Comparison of ENCODE assay signal across 8 cellular contexts in genomic region chr17:8857919-8858318, GRCh38. TPM values are rescaled to one million over a fixed set of nuclear protein-coding genes. Genes with fewer than 3 reads are reported as not detected.
DNase-seq lines count a peak whose midpoint lies in the region; ATAC-seq, FAIRE-seq and TF ChIP-seq lines count a peak whose summit lies in the region.
"Had no signal": no experiment of that assay in that cellular context is flagged by ENCODE, and none has a peak within 500 bp of the region (broad histone marks: within the 10 kb centered on the region; RNA-seq: fewer than 3 reads in every experiment).

No MANE protein-coding gene starts in this region.

- no peaks in the 10 kb centered on the region for H4K20me1 ChIP-seq in HepG2 (ENCODE audit: insufficient read depth, low read length)

- H3K27ac Mint-ChIP-seq in HFFc6 = peak overlapping the region; percentile 42; the same call in 1 of the 2 replicates

- H3K27ac ChIP-seq in HepG2 (ENCODE audit: extremely low read length, insufficient read depth, low read length) = no peak overlapping the region
- H3K27ac ChIP-seq: VCaP had no signal

- no peaks in the 10 kb centered on the region for H3K4me1 Mint-ChIP-seq in HFFc6 (ENCODE audit: low read depth)

- no peak for TF ChIP-seq POLR2A in HepG2 (IDR thresholded peaks at IDR 0.05; ENCODE audit: insufficient read depth in 1 of 2, low read depth in 2 of 2, low read length in 2 of 2)

- H3K9me3 Mint-ChIP-seq in HFFc6 = peaks cover 4% of the 10 kb centered on the region; the same call in 1 of the 2 replicates

- intact Hi-C loops in HepG2 (cut with micrococcal nuclease; ENCODE audit: unreplicated experiment) = no loop called here

- peaks cover 32% of the 10 kb centered on the region for H3K4me1 ChIP-seq in HepG2 (ENCODE audit: insufficient read depth, low read length)

- POLR2A ChIA-PET in HepG2 (lab: Yijun Ruan, JAX) = no interaction called here

- no peak for FAIRE-seq in HepG2 (lab: Jason Lieb, UNC)

- TF ChIP-seq EP300 in HepG2 (IDR thresholded peaks at IDR 0.05; ENCODE audit: low read depth in 2 of 2, low read length in 2 of 2) (no peak), HepG2 (CRISPR knock-in tag; IDR thresholded peaks at IDR 0.05; ENCODE audit: borderline replicate concordance) (no peak)

- no peaks in the 10 kb centered on the region for H3K36me3 ChIP-seq in HepG2 (replicated peaks in 1 of 2; ENCODE audit: control insufficient read depth in 1 of 2, insufficient read depth in 2 of 2, low read length in 2 of 2)

- TF ChIP-seq RAD21 in HepG2 (CRISPR knock-in tag; IDR thresholded peaks at IDR 0.05) = no peak

- ATAC-seq in GM18502 (IDR thresholded peaks at IDR 0.05; ENCODE audit: poor library complexity, unreplicated experiment) (peak; percentile 39), HepG2 (no peak)

- no peak overlapping the region for H3K4me3 Mint-ChIP-seq in HFFc6

- no peaks in the 10 kb centered on the region for H3K9me3 ChIP-seq in HepG2 (ENCODE audit: low read length)

- no peaks in the 10 kb centered on the region for H3K79me2 ChIP-seq in HepG2 (ENCODE audit: insufficient read depth, low read length)

- no peaks in the 10 kb centered on the region; a peak in 1 of 5 replicates for H3K27me3 ChIP-seq in HepG2 (ENCODE audit: control insufficient read depth in 1 of 2, insufficient read depth in 2 of 2, low read length in 2 of 2)

- CTCF ChIA-PET in HepG2 (lab: Yijun Ruan, JAX; ENCODE audit: low intra/inter-chr PET ratio, low total read pairs) = no interaction called here

- no peak overlapping the region for H2AFZ ChIP-seq in HepG2 (ENCODE audit: low read length)

- DNase-seq in HFFc6 = no peak
- peak; percentile 3 to 4 for DNase-seq in foreskin fibroblast
- DNase-seq in Ammon's horn (ENCODE audit: low spot score) = no peak
- DNase-seq in HepG2 (ENCODE audit: low spot score) = no peak
- no peak for DNase-seq in COLO668 (lab: John Stamatoyannopoulos, UW; ENCODE audit: unreplicated experiment)

- no peak overlapping the region for H3K4me3 ChIP-seq in foreskin fibroblast (ENCODE audit: low read depth in 1 of 2, low read length in 2 of 2)
- H3K4me3 ChIP-seq in HepG2 (replicated peaks in 1 of 3; ENCODE audit: insufficient read depth in 1 of 3, low read depth in 2 of 3, low read length in 3 of 3) = no peak overlapping the region

- in situ Hi-C loops in HepG2 (cut with HindIII; ENCODE audit: extremely low pct_ligation_motif_present, low pct_unique_long_range_greater_than_20kb) = no loop called here

- no TSS peak for BruUV-seq in HepG2 (replicated peaks; lab: Mats Ljungman, UMichigan)

- H3K36me3 Mint-ChIP-seq in HFFc6 (ENCODE audit: low read depth) = no peaks in the 10 kb centered on the region

- no peak overlapping the region for H3K4me2 ChIP-seq in HepG2 (ENCODE audit: low read depth, low read length)

- TF ChIP-seq CTCF in HFFc6 (IDR thresholded peaks at IDR 0.05) (no peak), foreskin fibroblast (IDR thresholded peaks at IDR 0.05; ENCODE audit: low read depth, low read length) (no peak), HepG2 (CRISPR knock-in tag; IDR thresholded peaks at IDR 0.05) (no peak)

- 51% methylated on average over 5 of the region's 5 CpGs for WGBS in HepG2 (ENCODE audit: low lambda C conversion rate)

- H3K9ac ChIP-seq in HepG2 (ENCODE audit: insufficient read depth, low read depth, low read length) = no peak overlapping the region

- no peaks in the 10 kb centered on the region for H3K27me3 Mint-ChIP-seq in HFFc6 (ENCODE audit: insufficient read depth)

TF ChIP-seq in HepG2, 621 proteins besides CTCF, POLR2A, EP300 and RAD21 (continues in another document):
- no peak for TF ChIP-seq KLF16 (CRISPR knock-in tag; IDR thresholded peaks at IDR 0.05)

RNA-seq across cellular contexts. Expression of gene PIK3R6, which starts 9.6 kb away (rescaled TPM):
- not detected for total RNA-seq in HFFc6 (2021; fragmentation: NEBNext Ultra II Directional; extraction: Animal tissue kit (Norgen Biotek cat#: 25700))
- 2.7 TPM for polyA plus RNA-seq in PFSK-1 (2012; ENCODE audit: insufficient read length, low read depth)
- total RNA-seq in HepG2 (2016; rRNA removed; fragmentation: Illumina TruSeq; extraction: Trizol) = not detected in 2 replicates
- not detected in 2 replicates for total RNA-seq in HepG2 (2016; cell fraction: cytosol; rRNA removed; fragmentation: Illumina TruSeq; extraction: Trizol; ENCODE audit: low read depth)
- not detected in 2 replicates for total RNA-seq in HepG2 (2016; cell fraction: insoluble cytoplasmic fraction; rRNA removed; fragmentation: Illumina TruSeq; extraction: Trizol)
- not detected in 2 replicates for total RNA-seq in HepG2 (2016; cell fraction: membrane; rRNA removed; fragmentation: Illumina TruSeq; extraction: Trizol)
- not detected in 2 replicates for total RNA-seq in HepG2 (2016; cell fraction: nucleus; rRNA removed; fragmentation: Illumina TruSeq; extraction: Trizol)
- not detected in 2 replicates for polyA plus RNA-seq in HepG2 (2011; rRNA removed)
- 0.03 TPM in 2 replicates for polyA plus RNA-seq in HepG2 (2011; cell fraction: cytosol; rRNA removed)
- polyA plus RNA-seq in HepG2 (2011; cell fraction: nucleus; rRNA removed) = 0.26 TPM in 1 of 2 replicates, not detected in the other
- not detected in 2 replicates for polyA plus RNA-seq in HepG2 (2012)
- polyA plus RNA-seq in HepG2 (2016; cell fraction: cytosol; fragmentation: Illumina TruSeq; extraction: Trizol; ENCODE audit: low read depth) = not detected in 2 replicates
- not detected in 2 replicates for polyA plus RNA-seq in HepG2 (2016; cell fraction: insoluble cytoplasmic fraction; fragmentation: Illumina TruSeq; extraction: Trizol; ENCODE audit: low read depth)
- not detected in 2 replicates for polyA plus RNA-seq in HepG2 (2016; cell fraction: membrane; fragmentation: Illumina TruSeq; extraction: Trizol; ENCODE audit: low read depth)
- polyA plus RNA-seq in HepG2 (2016; cell fraction: nucleus; fragmentation: Illumina TruSeq; extraction: Trizol; ENCODE audit: insufficient read depth, low read depth) = not detected in 2 replicates
- polyA minus RNA-seq in HepG2 (2011; rRNA and poly(A)+ RNA removed; ENCODE audit: low replicate concordance) = 0.09 TPM in 1 of 2 replicates, not detected in the other
- polyA minus RNA-seq in HepG2 (2011; cell fraction: cytosol; rRNA and poly(A)+ RNA removed) = not detected in 2 replicates
- not detected in 2 replicates for polyA minus RNA-seq in HepG2 (2011; cell fraction: nucleus; rRNA and poly(A)+ RNA removed)

RNA-seq across cellular contexts. Expression of gene MFSD6L, which starts 58.8 kb away (rescaled TPM):
- not detected for total RNA-seq in HFFc6 (2021; fragmentation: NEBNext Ultra II Directional; extraction: Animal tissue kit (Norgen Biotek cat#: 25700))
- polyA plus RNA-seq in PFSK-1 (2012; ENCODE audit: insufficient read length, low read depth) = 0.13 TPM
- total RNA-seq in HepG2 (2016; rRNA removed; fragmentation: Illumina TruSeq; extraction: Trizol) = not detected in 2 replicates
- total RNA-seq in HepG2 (2016; cell fraction: cytosol; rRNA removed; fragmentation: Illumina TruSeq; extraction: Trizol; ENCODE audit: low read depth) = not detected in 2 replicates
- total RNA-seq in HepG2 (2016; cell fraction: insoluble cytoplasmic fraction; rRNA removed; fragmentation: Illumina TruSeq; extraction: Trizol) = not detected in 2 replicates
- total RNA-seq in HepG2 (2016; cell fraction: membrane; rRNA removed; fragmentation: Illumina TruSeq; extraction: Trizol) = not detected in 2 replicates
- total RNA-seq in HepG2 (2016; cell fraction: nucleus; rRNA removed; fragmentation: Illumina TruSeq; extraction: Trizol) = not detected in 2 replicates
- polyA plus RNA-seq in HepG2 (2011; rRNA removed) = not detected in 2 replicates
- not detected in 2 replicates for polyA plus RNA-seq in HepG2 (2011; cell fraction: cytosol; rRNA removed)
- polyA plus RNA-seq in HepG2 (2011; cell fraction: nucleus; rRNA removed) = not detected in 2 replicates
- not detected in 2 replicates for polyA plus RNA-seq in HepG2 (2012)
- polyA plus RNA-seq in HepG2 (2016; cell fraction: cytosol; fragmentation: Illumina TruSeq; extraction: Trizol; ENCODE audit: low read depth) = not detected in 2 replicates
- not detected in 2 replicates for polyA plus RNA-seq in HepG2 (2016; cell fraction: insoluble cytoplasmic fraction; fragmentation: Illumina TruSeq; extraction: Trizol; ENCODE audit: low read depth)
- polyA plus RNA-seq in HepG2 (2016; cell fraction: membrane; fragmentation: Illumina TruSeq; extraction: Trizol; ENCODE audit: low read depth) = not detected in 2 replicates
- polyA plus RNA-seq in HepG2 (2016; cell fraction: nucleus; fragmentation: Illumina TruSeq; extraction: Trizol; ENCODE audit: insufficient read depth, low read depth) = not detected in 2 replicates
- not detected in 2 replicates for polyA minus RNA-seq in HepG2 (2011; rRNA and poly(A)+ RNA removed; ENCODE audit: low replicate concordance)
- polyA minus RNA-seq in HepG2 (2011; cell fraction: cytosol; rRNA and poly(A)+ RNA removed) = not detected in 2 replicates
- not detected in 2 replicates for polyA minus RNA-seq in HepG2 (2011; cell fraction: nucleus; rRNA and poly(A)+ RNA removed)

Comparison
In these comparisons a context has a peak if more than half of its experiments do, and no peak if none do; other contexts are left out.
1. DNase-seq: peak in foreskin fibroblast (2 of 2); none in HFFc6 (single experiment), Ammon's horn (single experiment), HepG2 (single experiment) and COLO668 (single experiment).